In the genomic region with DNA sequence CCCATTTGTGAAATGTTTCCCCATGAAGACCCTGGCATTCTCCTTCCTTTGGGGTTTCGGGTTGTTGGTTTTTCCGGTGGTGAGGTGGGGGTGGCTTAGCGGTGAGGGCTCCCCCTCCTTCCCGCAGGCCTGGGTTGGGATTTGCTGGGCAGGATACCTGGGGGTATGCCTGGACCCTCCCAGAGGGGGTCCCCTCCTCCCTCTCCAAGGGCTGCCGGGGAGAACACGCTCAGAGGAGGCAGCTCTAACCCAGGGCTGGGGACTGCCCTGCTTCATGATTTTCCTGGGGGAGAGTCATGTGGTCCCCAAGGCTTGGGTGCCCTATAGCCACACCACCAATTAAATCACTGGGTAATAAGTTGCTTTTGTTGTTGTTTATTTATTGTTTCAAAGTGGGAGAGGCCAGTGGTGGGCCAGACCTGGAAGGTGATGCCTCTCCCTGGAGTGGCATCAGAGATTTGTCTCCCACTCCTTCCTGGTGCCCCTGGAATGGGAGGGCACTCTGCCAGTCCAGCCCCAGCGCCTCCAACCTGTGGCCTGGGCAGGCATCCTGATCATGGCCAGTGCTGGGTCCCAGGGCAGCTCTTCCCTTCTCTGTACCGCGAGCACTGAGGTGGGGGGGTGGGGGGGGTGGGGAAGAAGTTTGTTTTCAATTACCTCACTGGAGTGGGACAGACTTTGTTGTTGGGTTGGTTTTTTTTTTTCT, we compare ENCODE assay signal across 9 cellular contexts. TPM values are rescaled to one million over a fixed set of nuclear protein-coding genes. Genes with fewer than 3 reads are reported as not detected.
A peak's percentile ranks its signal among the peaks of the same experiment; 100 is the strongest.
DNase-seq lines count a peak whose midpoint lies in the region; ATAC-seq, FAIRE-seq and TF ChIP-seq lines count a peak whose summit lies in the region.
"Had no signal": no experiment of that assay in that cellular context is flagged by ENCODE, and none has a peak within 500 bp of the region (broad histone marks: within the 10 kb centered on the region; RNA-seq: fewer than 3 reads in every experiment).

No MANE protein-coding gene starts in this region.

- 44 to 69% (median 49%) methylated on average over 9 of the region's 9 CpGs for WGBS in psoas muscle, 3 donors

- ATAC-seq in psoas muscle = peak in 1 of 4 donors; percentile 1
- ATAC-seq in sciatic nerve = no peak
- ATAC-seq in HG03354 (IDR thresholded peaks at IDR 0.05; ENCODE audit: poor library complexity, severe bottlenecking, unreplicated experiment) = no peak
- ATAC-seq in HG03095 (IDR thresholded peaks at IDR 0.05; ENCODE audit: unreplicated experiment) = no peak

- H3K9me3 ChIP-seq in fibroblast of lung (ENCODE audit: control insufficient read depth, insufficient read depth, low read depth, low read length) = no peaks in the 10 kb centered on the region
- no peaks in the 10 kb centered on the region for H3K9me3 ChIP-seq in psoas muscle

- H3K27me3 ChIP-seq in fibroblast of lung (ENCODE audit: control insufficient read depth, insufficient read depth, low read length) = no peaks in the 10 kb centered on the region
- peaks cover 0 to 38% (median 8%) of the 10 kb centered on the region in 3 donors for H3K27me3 ChIP-seq in psoas muscle (ENCODE audit: insufficient read depth in 3 of 3, low read length in 2 of 3)

- no peak for TF ChIP-seq CTCF in fibroblast of lung (conservative IDR thresholded peaks at IDR 0.05 in 1 of 2, IDR thresholded peaks at IDR 0.05 in 1 of 2; ENCODE audit: low read depth in 1 of 2, low read length in 2 of 2)
- TF ChIP-seq CTCF in psoas muscle (IDR thresholded peaks at IDR 0.05) = no peak

- peak overlapping the region; percentile 54 for H3K9ac ChIP-seq in fibroblast of lung (ENCODE audit: insufficient read depth, low read length)

- H3K36me3 ChIP-seq in fibroblast of lung (ENCODE audit: control insufficient read depth, insufficient read depth, low read length) (no peaks in the 10 kb centered on the region), psoas muscle (ENCODE audit: insufficient read depth in 1 of 2, low read depth in 1 of 2) (no peaks in the 10 kb centered on the region)

- H3K79me2 ChIP-seq in fibroblast of lung (ENCODE audit: control insufficient read depth, insufficient read depth, low read length) = peaks cover 21% of the 10 kb centered on the region

- H3K4me2 ChIP-seq in fibroblast of lung (ENCODE audit: extremely low read depth, insufficient read depth, low read length) = peak overlapping the region; percentile 55

- H3K27ac ChIP-seq in fibroblast of lung (ENCODE audit: insufficient read depth, low read length) = peak overlapping the region; percentile 97
- peak overlapping the region; percentile 16 for H3K27ac ChIP-seq in psoas muscle

- H3K4me1 ChIP-seq in fibroblast of lung (ENCODE audit: control insufficient read depth, extremely low read depth, insufficient read depth, low read length) (peaks cover 40% of the 10 kb centered on the region), psoas muscle (peaks cover 16% of the 10 kb centered on the region)

- no peak overlapping the region for H2AFZ ChIP-seq in fibroblast of lung (ENCODE audit: low read length)

- FAIRE-seq in RCC 7860 (lab: Jason Lieb, UNC) = no peak

- H4K20me1 ChIP-seq in fibroblast of lung (ENCODE audit: control insufficient read depth, extremely low read depth, insufficient read depth, low read length) = no peaks in the 10 kb centered on the region

- H3K4me3 ChIP-seq in fibroblast of lung (replicated peaks in 1 of 4; ENCODE audit: control extremely low read depth in 1 of 4, insufficient read depth in 1 of 4, low read depth in 3 of 4, low read length in 4 of 4) (peak overlapping the region in 2 of 4 experiments; percentile 35 to 74), psoas muscle (peak overlapping the region; percentile 76)

- intact Hi-C loops in psoas muscle (cut with DNase I) = no loop called here
- intact Hi-C loops in sciatic nerve (cut with DNase I) = loop anchor here (5.0 kb wide), 1 partner anchor 642 kb away; no protein-coding TSS in a partner anchor

- DNase-seq in EH (ENCODE audit: low read depth) (peak; percentile 62), RCC 7860 (ENCODE audit: low spot score) (peak; percentile 84), fibroblast of lung (ENCODE audit: low read depth in 2 of 2) (peak in 1 of 2 donors; percentile 44), psoas muscle (no peak), sciatic nerve (ENCODE audit: low spot score) (no peak)
- no peak for DNase-seq in activated effector memory CD4-positive, alpha-beta T cell treated with anti-CD3 and anti-CD28 coated beads, Interleukin-2, amount 50 U/mL, for 16 hours
- DNase-seq: NCI-H2171 had no signal

RNA-seq across cellular contexts. Expression of a gene that starts 1.3 kb away (rescaled TPM):
- total RNA-seq in fibroblast of lung = 2.3 and 3.6 TPM in 2 replicates
- polyA plus RNA-seq in fibroblast of lung = 6.0 and 6.5 TPM in 2 replicates
- polyA plus RNA-seq in fibroblast of lung (2012) = 5.9 and 6.7 TPM in 2 replicates
- polyA minus RNA-seq in fibroblast of lung (ENCODE audit: low replicate concordance) = 10.7 and 14.4 TPM in 2 replicates
- total RNA-seq in psoas muscle = 1 to 10 TPM in 1 of 4 donors, under 1 TPM in 3; 0.44 to 1.5 (median 0.82) TPM
- polyA plus RNA-seq in psoas muscle = 1 to 10 TPM in 1 of 3 donors, under 1 TPM in 2; 0.47 to 6.5 (median 0.62) TPM
- 7.5 TPM for total RNA-seq in sciatic nerve

RNA-seq across cellular contexts. Expression of a gene that starts 17.1 kb away (rescaled TPM):
- 3.8 and 6.4 TPM in 2 replicates for total RNA-seq in fibroblast of lung
- polyA plus RNA-seq in fibroblast of lung = 3.5 and 5.9 TPM in 2 replicates
- 5.5 and 9.3 TPM in 2 replicates for polyA plus RNA-seq in fibroblast of lung (2012)
- 5.2 and 6.4 TPM in 2 replicates for polyA minus RNA-seq in fibroblast of lung (ENCODE audit: low replicate concordance)
- total RNA-seq in psoas muscle = 1 to 10 TPM; 1.8 to 6.7 (median 5.8) TPM
- polyA plus RNA-seq in psoas muscle = 10 to 100 TPM in 2 of 3 donors, 1 to 10 TPM in 1; 7.1 to 12.3 (median 10.1) TPM
- total RNA-seq in sciatic nerve = 23.8 TPM

RNA-seq across cellular contexts. Expression of a gene that starts 21.4 kb away (rescaled TPM):
- 28.5 and 32.4 TPM in 2 replicates for total RNA-seq in fibroblast of lung
- polyA plus RNA-seq in fibroblast of lung = 33.3 and 36.3 TPM in 2 replicates
- polyA plus RNA-seq in fibroblast of lung (2012) = 81.4 and 86.9 TPM in 2 replicates
- 12.6 and 12.9 TPM in 2 replicates for polyA minus RNA-seq in fibroblast of lung (ENCODE audit: low replicate concordance)
- 10 to 100 TPM; 31.8 to 89.8 (median 56.1) TPM for total RNA-seq in psoas muscle
- polyA plus RNA-seq in psoas muscle = 10 to 100 TPM; 72.6 to 74.9 (median 73.3) TPM
- 43.5 TPM for total RNA-seq in sciatic nerve

RNA-seq across cellular contexts. Expression of a gene that starts 26.9 kb away (rescaled TPM):
- total RNA-seq in fibroblast of lung (90.7 and 104 TPM in 2 replicates), psoas muscle (100 to 1,000 TPM in 1 of 4 donors, 10 to 100 TPM in 3; 72.6 to 113 (median 86.6) TPM), sciatic nerve (56.2 TPM)
- polyA plus RNA-seq in fibroblast of lung (135 and 218 TPM in 2 replicates), psoas muscle (100 to 1,000 TPM; 108 to 191 (median 147) TPM)
- 147 and 213 TPM in 2 replicates for polyA plus RNA-seq in fibroblast of lung (2012)
- 287 and 410 TPM in 2 replicates for polyA minus RNA-seq in fibroblast of lung (ENCODE audit: low replicate concordance)

RNA-seq across cellular contexts. Expression of a gene that starts 29.2 kb away (rescaled TPM):
- total RNA-seq in fibroblast of lung = not detected in 2 replicates
- 0.05 TPM in 1 of 2 replicates, not detected in the other for polyA plus RNA-seq in fibroblast of lung
- polyA plus RNA-seq in fibroblast of lung (2012) = 0.10 TPM in 1 of 2 replicates, not detected in the other
- polyA minus RNA-seq in fibroblast of lung (ENCODE audit: low replicate concordance) = not detected in 2 replicates
- 1 to 10 TPM in 3 of 4 donors, under 1 TPM in 1; 0.65 to 1.6 (median 1.2) TPM for total RNA-seq in psoas muscle
- polyA plus RNA-seq in psoas muscle = under 1 TPM; 0.25 to 0.52 (median 0.34) TPM
- total RNA-seq in sciatic nerve = 7.4 TPM

Comparison
In these comparisons a context has a peak if more than half of its experiments do, and no peak if none do; other contexts are left out.
1. DNase-seq: peak in EH (single experiment) and RCC 7860 (single experiment); none in psoas muscle (0 of 2), activated effector memory CD4-positive, alpha-beta T cell treated with anti-CD3 and anti-CD28 coated beads, Interleukin-2, amount 50 U/mL, for 16 hours (single experiment) and sciatic nerve (single experiment).